ENCODE assay signal across 1 cellular context in the genomic region with DNA sequence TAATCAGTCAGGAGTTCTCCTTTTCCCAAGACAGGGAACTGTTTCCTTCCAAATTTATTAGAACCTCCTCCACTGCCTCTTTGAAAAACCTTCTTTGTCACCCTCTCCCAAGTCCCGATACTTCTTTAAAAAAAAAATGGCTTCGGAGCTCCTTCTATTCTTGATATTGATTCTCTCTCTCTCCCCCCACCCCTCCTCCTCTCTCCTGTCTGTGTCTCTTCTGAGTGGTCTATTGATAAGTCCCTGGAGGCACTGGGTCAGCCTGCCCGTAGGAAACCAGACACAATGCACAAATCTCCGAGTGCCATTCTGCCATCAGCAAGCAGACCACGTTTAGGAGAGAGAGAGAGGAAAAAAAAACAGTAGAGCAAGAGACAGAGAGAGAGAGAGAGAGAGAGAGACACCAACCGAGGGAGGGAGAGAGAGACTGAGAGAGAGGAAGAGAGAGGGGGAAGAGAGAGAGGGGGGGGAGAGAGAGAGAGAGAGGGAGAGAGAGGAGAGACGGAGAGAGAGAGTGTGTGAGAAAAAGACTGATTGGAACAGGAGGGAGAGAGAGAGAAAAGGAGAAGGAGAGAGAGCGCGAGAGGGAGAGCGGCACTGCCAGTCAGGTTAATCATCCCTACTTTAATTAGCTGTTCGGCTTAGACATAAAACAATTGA.
TF ChIP-seq lines count a peak whose summit lies in the region.

No MANE protein-coding gene starts in this region.

TF ChIP-seq in GM23338, 12 proteins besides CTCF, POLR2A, EP300 and RAD21 (continued from another document):
- no peak for TF ChIP-seq ETS1 (IDR thresholded peaks at IDR 0.05)
- TF ChIP-seq POLR2AphosphoS5 (IDR thresholded peaks at IDR 0.05; ENCODE audit: low read depth): no peak
- TF ChIP-seq REST (IDR thresholded peaks at IDR 0.05; ENCODE audit: unreplicated experiment): no peak
- TF ChIP-seq STAT1 (IDR thresholded peaks at IDR 0.05; ENCODE audit: unreplicated experiment): no peak
- TF ChIP-seq ZNF114 (CRISPR knock-in tag; IDR thresholded peaks at IDR 0.05): no peak
